21 cellular contexts compared by ENCODE assay signal in the genomic region with DNA sequence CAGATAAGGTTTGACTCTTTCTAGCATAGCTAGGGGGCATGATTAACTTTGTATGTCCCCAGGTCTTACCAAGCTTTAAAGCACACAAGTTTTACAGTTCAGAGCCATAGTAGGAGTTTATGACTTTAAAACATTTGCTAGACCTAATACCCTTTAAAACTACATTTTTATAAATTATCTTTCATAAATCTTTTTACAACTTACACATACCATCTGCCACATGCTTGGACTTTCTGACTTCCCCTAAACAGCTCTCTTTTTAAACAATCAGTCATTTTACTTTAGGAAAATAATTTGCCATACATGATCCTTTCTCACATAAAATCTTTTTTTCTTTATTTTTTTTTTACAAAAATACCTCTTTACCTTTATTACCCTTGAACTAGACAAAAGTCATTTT.
"Had no signal": no experiment of that assay in that cellular context is flagged by ENCODE, and none has a peak within 500 bp of the region (broad histone marks: within the 10 kb centered on the region; RNA-seq: fewer than 3 reads in every experiment).

No MANE protein-coding gene starts in this region.

- H3K9me3 ChIP-seq: ascending aorta had no signal

- H3K27ac ChIP-seq: ascending aorta, body of pancreas, SK-N-MC, WERI-Rb-1 had no signal

- H3K4me3 ChIP-seq: ascending aorta, body of pancreas, SK-N-MC had no signal

- H3K36me3 ChIP-seq: ascending aorta, WERI-Rb-1 had no signal

- H3K27me3 Mint-ChIP-seq: activated CD8-positive, alpha-beta T cell treated with anti-CD3 and anti-CD28 coated beads for 36 hours; activated naive CD8-positive, alpha-beta T cell treated with anti-CD3 and anti-CD28 coated beads, Interleukin-2, amount 50 U/mL, for 24 hours had no signal

- H3K27me3 ChIP-seq: ascending aorta, body of pancreas had no signal

- ATAC-seq: activated CD8-positive, alpha-beta T cell treated with anti-CD3 and anti-CD28 coated beads for 36 hours; activated naive CD4-positive, alpha-beta T cell treated with anti-CD3 and anti-CD28 coated beads, Interleukin-2, amount 50 U/mL, for 72 hours; activated naive CD8-positive, alpha-beta T cell treated with anti-CD3 and anti-CD28 coated beads, Interleukin-2, amount 50 U/mL, for 24 hours; body of pancreas; Right ventricle myocardium inferior had no signal

- DNase-seq: activated CD4-positive, alpha-beta T cell treated with anti-CD3 and anti-CD28 coated beads for 4 hours; activated CD8-positive, alpha-beta memory T cell treated with anti-CD3 and anti-CD28 coated beads, Interleukin-2, amount 50 U/mL, for 4 hours; activated CD8-positive, alpha-beta T cell treated with anti-CD3 and anti-CD28 coated beads for 36 hours; activated effector memory CD4-positive, alpha-beta T cell treated with anti-CD3 and anti-CD28 coated beads, Interleukin-2, amount 50 U/mL, for 16 hours; activated naive CD4-positive, alpha-beta T cell treated with Interleukin-2 at 50 U/mL for 16 hours; activated naive CD8-positive, alpha-beta T cell treated with anti-CD3 and anti-CD28 coated beads, Interleukin-2, amount 50 U/mL, for 24 hours; amniotic stem cell; body of pancreas; central memory CD4-positive, alpha-beta T cell; NCI-H1105 treated with DMSO at 0.1 percent for 48 hours; NCI-H1436 treated with DMSO at 0.1 percent for 48 hours; NCI-H187; NCI-H2081; NCI-H510A treated with DMSO at 0.1 percent for 48 hours; NCI-H69; T-helper 1 cell; WERI-Rb-1 had no signal

- H3K27ac Mint-ChIP-seq: activated CD8-positive, alpha-beta T cell treated with anti-CD3 and anti-CD28 coated beads for 36 hours; activated naive CD4-positive, alpha-beta T cell treated with anti-CD3 and anti-CD28 coated beads, Interleukin-2, amount 50 U/mL, for 72 hours; activated naive CD8-positive, alpha-beta T cell treated with anti-CD3 and anti-CD28 coated beads, Interleukin-2, amount 50 U/mL, for 24 hours had no signal

- H3K4me3 Mint-ChIP-seq: activated CD8-positive, alpha-beta T cell treated with anti-CD3 and anti-CD28 coated beads for 36 hours; activated naive CD8-positive, alpha-beta T cell treated with anti-CD3 and anti-CD28 coated beads, Interleukin-2, amount 50 U/mL, for 24 hours had no signal

- H3K4me1 Mint-ChIP-seq: activated naive CD8-positive, alpha-beta T cell treated with anti-CD3 and anti-CD28 coated beads, Interleukin-2, amount 50 U/mL, for 24 hours had no signal

- H3K4me1 ChIP-seq: ascending aorta, body of pancreas had no signal
